ENCODE assay signal across 1 cellular context in genomic region chr10:79007843-79008319, GRCh38.
TF ChIP-seq lines count a peak whose summit lies in the region.

No MANE protein-coding gene starts in this region.

TF ChIP-seq in K562, 482 proteins besides CTCF, POLR2A, EP300 and RAD21 (continued from another document):
- TF ChIP-seq GTF2B (IDR thresholded peaks at IDR 0.05; ENCODE audit: extremely low read depth, insufficient read length) = no peak
- TF ChIP-seq MYNN (IDR thresholded peaks at IDR 0.05) = no peak
- no peak for TF ChIP-seq MYNN (CRISPR knock-in tag; IDR thresholded peaks at IDR 0.05)
TF ChIP-seq in K562: peak in this region for 3.
